14 cellular contexts compared by ENCODE assay signal in the genomic region with DNA sequence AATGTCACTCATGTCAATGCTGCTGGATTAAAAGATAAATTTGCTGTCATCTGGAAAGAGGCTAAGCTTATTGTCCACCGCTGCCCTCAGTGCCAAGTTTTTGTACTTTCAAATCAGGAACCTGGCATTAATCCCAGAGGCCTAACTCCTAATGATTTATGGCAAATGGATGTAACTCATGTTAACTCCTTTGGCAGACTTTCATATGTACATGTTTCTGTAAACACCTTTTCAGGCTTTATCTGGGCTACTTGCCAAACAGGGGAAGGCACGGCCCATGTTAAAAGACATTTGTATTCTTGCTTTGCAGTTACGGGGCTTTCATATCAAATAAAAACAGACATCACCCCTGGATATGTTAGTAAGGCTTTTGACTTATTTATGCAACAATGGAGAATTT.
A peak's percentile ranks its signal among the peaks of the same experiment; 100 is the strongest.
DNase-seq lines count a peak whose midpoint lies in the region; ATAC-seq and TF ChIP-seq lines count a peak whose summit lies in the region.
"Had no signal": no experiment of that assay in that cellular context is flagged by ENCODE, and none has a peak within 500 bp of the region (broad histone marks: within the 10 kb centered on the region; RNA-seq: fewer than 3 reads in every experiment).

No MANE protein-coding gene starts in this region.

- DNase-seq in D341Med (ENCODE audit: low spot score) (peak; percentile 25), NCI-H1417 treated with DMSO at 0.1 percent for 48 hours (lab: John Stamatoyannopoulos, UW) (peak; percentile 37), NCI-H69 (lab: John Stamatoyannopoulos, UW) (peak; percentile 97), epithelial cell of esophagus (ENCODE audit: low read depth) (peak; percentile 41), cerebellum (ENCODE audit: low spot score) (no peak)
- no peak for DNase-seq in activated CD4-positive, alpha-beta T cell treated with anti-CD3 and anti-CD28 coated beads, Interleukin-2, amount 50 U/mL, for 1 hour
- no peak for DNase-seq in activated T-cell treated with anti-CD3 and anti-CD28 coated beads, Interleukin-2, amount 50 U/mL, for 72 hours
- DNase-seq: DMS53, glutamatergic neuron, Karpas-422, psoas muscle, tibial artery had no signal

- TF ChIP-seq CTCF in epithelial cell of esophagus (IDR thresholded peaks at IDR 0.05; ENCODE audit: insufficient read depth, low read depth, low read length, missing control alignments), result no peak

- H3K4me1 Mint-ChIP-seq in activated T-cell treated with anti-CD3 and anti-CD28 coated beads, Interleukin-2, amount 50 U/mL, for 72 hours (ENCODE audit: low read depth), result no peaks in the 10 kb centered on the region

- H3K4me3 ChIP-seq in epithelial cell of esophagus (ENCODE audit: low read length), result no peak overlapping the region
- H3K4me3 ChIP-seq: psoas muscle, SJSA1, tibial artery had no signal

- H3K36me3 Mint-ChIP-seq in activated T-cell treated with anti-CD3 and anti-CD28 coated beads, Interleukin-2, amount 50 U/mL, for 72 hours (ENCODE audit: insufficient read depth in 2 of 2), result peaks cover 14 to 22% of the 10 kb centered on the region in 2 donors

- no peak overlapping the region for H3K27ac Mint-ChIP-seq in activated T-cell treated with anti-CD3 and anti-CD28 coated beads, Interleukin-2, amount 50 U/mL, for 72 hours

- no peak overlapping the region for H3K4me3 Mint-ChIP-seq in activated T-cell treated with anti-CD3 and anti-CD28 coated beads, Interleukin-2, amount 50 U/mL, for 72 hours

- peaks cover 23 to 25% of the 10 kb centered on the region in 2 donors for H3K9me3 Mint-ChIP-seq in activated T-cell treated with anti-CD3 and anti-CD28 coated beads, Interleukin-2, amount 50 U/mL, for 72 hours

- ATAC-seq in HG03135 (IDR thresholded peaks at IDR 0.05; ENCODE audit: unreplicated experiment), result no peak
- ATAC-seq in activated T-cell treated with anti-CD3 and anti-CD28 coated beads, Interleukin-2, amount 50 U/mL, for 72 hours (replicated peaks in 1 of 2), result no peak
- ATAC-seq: psoas muscle had no signal

- no peaks in the 10 kb centered on the region for H3K27me3 Mint-ChIP-seq in activated T-cell treated with anti-CD3 and anti-CD28 coated beads, Interleukin-2, amount 50 U/mL, for 72 hours (ENCODE audit: low read depth)

Comparison
In these comparisons a context has a peak if more than half of its experiments do, and no peak if none do; other contexts are left out.
1. DNase-seq: peak in D341Med (single experiment), NCI-H1417 treated with DMSO at 0.1 percent for 48 hours (single experiment), NCI-H69 (single experiment) and epithelial cell of esophagus (single experiment); none in cerebellum (single experiment), activated CD4-positive, alpha-beta T cell treated with anti-CD3 and anti-CD28 coated beads, Interleukin-2, amount 50 U/mL, for 1 hour (single experiment) and activated T-cell treated with anti-CD3 and anti-CD28 coated beads, Interleukin-2, amount 50 U/mL, for 72 hours (0 of 2).